Comparison of ENCODE assay signal across 20 cellular contexts in genomic region chr3:101665851-101666250, GRCh38. TPM values are rescaled to one million over a fixed set of nuclear protein-coding genes. Genes with fewer than 3 reads are reported as not detected.
DNase-seq lines count a peak whose midpoint lies in the region; ATAC-seq lines count a peak whose summit lies in the region.
"Had no signal": no experiment of that assay in that cellular context is flagged by ENCODE, and none has a peak within 500 bp of the region (broad histone marks: within the 10 kb centered on the region; RNA-seq: fewer than 3 reads in every experiment).

No MANE protein-coding gene starts in this region.

- H3K27me3 Mint-ChIP-seq in activated T-helper 2 cell treated with anti-CD3 and anti-CD28 coated beads, Interferon-gamma antibody, Interleukin-2, Interleukin-4, amounts not matched to agents 10 μg/mL and 5 μg/mL and 100 μg/mL, durations not matched to agents 14 hours and 24 hours and 36 hours (ENCODE audit: low read depth), result no peaks in the 10 kb centered on the region
- no peaks in the 10 kb centered on the region for H3K27me3 Mint-ChIP-seq in effector memory CD8-positive, alpha-beta T cell
- H3K27me3 Mint-ChIP-seq: CD8-positive, alpha-beta memory T cell had no signal

- ATAC-seq in GM18868 (IDR thresholded peaks at IDR 0.05; ENCODE audit: unreplicated experiment) (peak; percentile 56), GM21737 (IDR thresholded peaks at IDR 0.05; ENCODE audit: unreplicated experiment) (peak; percentile 46), HG02884 (IDR thresholded peaks at IDR 0.05; ENCODE audit: unreplicated experiment) (peak; percentile 60), HG03039 (IDR thresholded peaks at IDR 0.05; ENCODE audit: unreplicated experiment) (no peak)
- no peak for ATAC-seq in effector memory CD8-positive, alpha-beta T cell (replicated peaks)
- ATAC-seq: A549, K562, Panc1, Right ventricle myocardium inferior had no signal

- H3K9me3 Mint-ChIP-seq in activated T-helper 2 cell treated with anti-CD3 and anti-CD28 coated beads, Interferon-gamma antibody, Interleukin-2, Interleukin-4, amounts not matched to agents 10 μg/mL and 5 μg/mL and 100 μg/mL, durations not matched to agents 14 hours and 24 hours and 36 hours, result no peaks in the 10 kb centered on the region
- no peaks in the 10 kb centered on the region for H3K9me3 Mint-ChIP-seq in effector memory CD8-positive, alpha-beta T cell
- H3K9me3 Mint-ChIP-seq: CD8-positive, alpha-beta memory T cell had no signal

- peak overlapping the region; percentile 15 for H3K27ac Mint-ChIP-seq in activated T-helper 2 cell treated with anti-CD3 and anti-CD28 coated beads, Interferon-gamma antibody, Interleukin-2, Interleukin-4, amounts not matched to agents 10 μg/mL and 5 μg/mL and 100 μg/mL, durations not matched to agents 14 hours and 24 hours and 36 hours
- H3K27ac Mint-ChIP-seq in effector memory CD8-positive, alpha-beta T cell, result no peak overlapping the region

- H3K4me3 Mint-ChIP-seq in activated T-helper 2 cell treated with anti-CD3 and anti-CD28 coated beads, Interferon-gamma antibody, Interleukin-2, Interleukin-4, amounts not matched to agents 10 μg/mL and 5 μg/mL and 100 μg/mL, durations not matched to agents 14 hours and 24 hours and 36 hours (ENCODE audit: low read depth), result no peak overlapping the region
- no peak overlapping the region for H3K4me3 Mint-ChIP-seq in effector memory CD8-positive, alpha-beta T cell
- H3K4me3 Mint-ChIP-seq: CD8-positive, alpha-beta memory T cell had no signal

- peaks cover 64% of the 10 kb centered on the region for H3K36me3 Mint-ChIP-seq in activated T-helper 2 cell treated with anti-CD3 and anti-CD28 coated beads, Interferon-gamma antibody, Interleukin-2, Interleukin-4, amounts not matched to agents 10 μg/mL and 5 μg/mL and 100 μg/mL, durations not matched to agents 14 hours and 24 hours and 36 hours (ENCODE audit: low read depth)
- H3K36me3 Mint-ChIP-seq in effector memory CD8-positive, alpha-beta T cell (ENCODE audit: insufficient read depth), result peaks cover 87% of the 10 kb centered on the region

- intact Hi-C loops in activated T-helper 2 cell treated with anti-CD3 and anti-CD28 coated beads, Interferon-gamma antibody, Interleukin-2, Interleukin-4, amounts not matched to agents 10 μg/mL and 5 μg/mL and 100 μg/mL, durations not matched to agents 14 hours and 24 hours and 36 hours (cut with micrococcal nuclease), result no loop called here

- DNase-seq in activated T-helper 2 cell treated with anti-CD3 and anti-CD28 coated beads, Interferon-gamma antibody, Interleukin-2, Interleukin-4, amounts not matched to agents 10 μg/mL and 5 μg/mL and 100 μg/mL, durations not matched to agents 14 hours and 24 hours and 36 hours (ENCODE audit: low spot score), result no peak
- no peak for DNase-seq in effector memory CD8-positive, alpha-beta T cell
- DNase-seq in NCI-H2107 treated with DMSO at 0.1 percent for 48 hours (lab: John Stamatoyannopoulos, UW; ENCODE audit: unreplicated experiment), result no peak
- DNase-seq in DMS79 (lab: John Stamatoyannopoulos, UW), result no peak
- DNase-seq: CD8-positive, alpha-beta memory T cell; GF-D8; HCEC 1CT; NCI-H1417 treated with DMSO at 0.1 percent for 48 hours; NCI-H1930; NCI-H510A; NCI-H82; T1000 had no signal

- H3K4me1 Mint-ChIP-seq in activated T-helper 2 cell treated with anti-CD3 and anti-CD28 coated beads, Interferon-gamma antibody, Interleukin-2, Interleukin-4, amounts not matched to agents 10 μg/mL and 5 μg/mL and 100 μg/mL, durations not matched to agents 14 hours and 24 hours and 36 hours (ENCODE audit: low read depth), result peaks cover under 1% of the 10 kb centered on the region
- peaks cover 5 to 9% of the 10 kb centered on the region in 2 donors for H3K4me1 Mint-ChIP-seq in effector memory CD8-positive, alpha-beta T cell (ENCODE audit: low read depth in 2 of 2)

RNA-seq across cellular contexts. Expression of gene ZBTB11, which starts 11.1 kb away (rescaled TPM):
- total RNA-seq in activated T-helper 2 cell treated with anti-CD3 and anti-CD28 coated beads, Interferon-gamma antibody, Interleukin-2, Interleukin-4, amounts not matched to agents 10 μg/mL and 5 μg/mL and 100 μg/mL, durations not matched to agents 14 hours and 24 hours and 36 hours, result 27.5 and 29.6 TPM in 2 replicates

RNA-seq across cellular contexts. Expression of gene RPL24, which starts 20.7 kb away (rescaled TPM):
- 1,565 and 1,599 TPM in 2 replicates for total RNA-seq in activated T-helper 2 cell treated with anti-CD3 and anti-CD28 coated beads, Interferon-gamma antibody, Interleukin-2, Interleukin-4, amounts not matched to agents 10 μg/mL and 5 μg/mL and 100 μg/mL, durations not matched to agents 14 hours and 24 hours and 36 hours

RNA-seq across cellular contexts. Expression of gene CEP97, which starts 58.6 kb away (rescaled TPM):
- total RNA-seq in activated T-helper 2 cell treated with anti-CD3 and anti-CD28 coated beads, Interferon-gamma antibody, Interleukin-2, Interleukin-4, amounts not matched to agents 10 μg/mL and 5 μg/mL and 100 μg/mL, durations not matched to agents 14 hours and 24 hours and 36 hours, result 26.0 and 26.1 TPM in 2 replicates

Comparison
In these comparisons a context has a peak if more than half of its experiments do, and no peak if none do; other contexts are left out.
1. ATAC-seq: peak in GM18868 (single experiment), GM21737 (single experiment) and HG02884 (single experiment); none in HG03039 (single experiment) and effector memory CD8-positive, alpha-beta T cell (single experiment).